ENCODE assay signal across 8 cellular contexts in genomic region chr14:81303258-81303935, GRCh38.
A peak's percentile ranks its signal among the peaks of the same experiment; 100 is the strongest.
DNase-seq lines count a peak whose midpoint lies in the region; ATAC-seq and TF ChIP-seq lines count a peak whose summit lies in the region.

No MANE protein-coding gene starts in this region.

- no peak overlapping the region for H3K4me3 Mint-ChIP-seq in activated B cell treated with CpG ODN at 0.5 μM for 24 hours

- in situ Hi-C loops in KBM-7 (cut with MboI; ENCODE audit: low pct_unique_long_range_greater_than_20kb, low sequenced_read_pairs): no loop called here

- H3K27me3 ChIP-seq in kidney epithelial cell (ENCODE audit: control insufficient read depth, insufficient read depth, low read length): no peaks in the 10 kb centered on the region

- no peaks in the 10 kb centered on the region for H3K36me3 Mint-ChIP-seq in activated B cell treated with CpG ODN at 0.5 μM for 24 hours (ENCODE audit: low read depth)

- H3K4me1 Mint-ChIP-seq in activated B cell treated with CpG ODN at 0.5 μM for 24 hours: no peaks in the 10 kb centered on the region

- DNase-seq in KBM-7 (peak; percentile 55), activated B cell treated with CpG ODN at 0.5 μM for 24 hours (no peak), kidney epithelial cell (ENCODE audit: low read depth) (peak; percentile 41), cerebellum (ENCODE audit: low spot score) (no peak)
- no peak for DNase-seq in effector CD4-positive, alpha-beta T cell

- H3K27ac Mint-ChIP-seq in activated B cell treated with CpG ODN at 0.5 μM for 24 hours: no peak overlapping the region

- peak overlapping the region; percentile 75 for H3K27ac ChIP-seq in urinary bladder (ENCODE audit: low read depth)

- H3K36me3 ChIP-seq in kidney epithelial cell (ENCODE audit: control insufficient read depth, insufficient read depth, low read length): no peaks in the 10 kb centered on the region
- H3K36me3 ChIP-seq in urinary bladder (ENCODE audit: insufficient read depth): no peaks in the 10 kb centered on the region

- POLR2A ChIA-PET in activated B cell treated with CpG ODN at 0.5 μM for 24 hours (lab: Charles Lee): no interaction called here

- ATAC-seq in GM18502 (IDR thresholded peaks at IDR 0.05; ENCODE audit: poor library complexity, unreplicated experiment) (peak; percentile 95), GM21737 (IDR thresholded peaks at IDR 0.05; ENCODE audit: unreplicated experiment) (peak; percentile 90), activated B cell treated with CpG ODN at 0.5 μM for 24 hours (ENCODE audit: low read depth) (peak; percentile 28)

- intact Hi-C loops in activated B cell treated with CpG ODN at 0.5 μM for 24 hours (cut with micrococcal nuclease): no loop called here

- H3K4me1 ChIP-seq in urinary bladder (ENCODE audit: insufficient read depth): no peaks in the 10 kb centered on the region

- H3K9me3 Mint-ChIP-seq in activated B cell treated with CpG ODN at 0.5 μM for 24 hours: no peaks in the 10 kb centered on the region

- H3K4me3 ChIP-seq in kidney epithelial cell (ENCODE audit: low read depth, low read length) (no peak overlapping the region), urinary bladder (ENCODE audit: low read depth, low read length) (no peak overlapping the region)

- CTCF ChIA-PET in activated B cell treated with CpG ODN at 0.5 μM for 24 hours (lab: Charles Lee): no interaction called here

- TF ChIP-seq CTCF in activated B cell treated with CpG ODN at 0.5 μM for 24 hours (IDR thresholded peaks at IDR 0.05) (no peak), kidney epithelial cell (IDR thresholded peaks at IDR 0.05; ENCODE audit: insufficient read depth, low read length, poor library complexity, severe bottlenecking) (no peak)

- H3K27me3 Mint-ChIP-seq in activated B cell treated with CpG ODN at 0.5 μM for 24 hours: no peaks in the 10 kb centered on the region

- WGBS in urinary bladder: 75% methylated on average over 5 of the region's 5 CpGs

Comparison
In these comparisons a context has a peak if more than half of its experiments do, and no peak if none do; other contexts are left out.
1. ATAC-seq: peak in every context shown above with its lines; median percentile 95 in GM18502; 90 in GM21737; 28 in activated B cell treated with CpG ODN at 0.5 μM for 24 hours.
2. DNase-seq: peak in KBM-7 (single experiment) and kidney epithelial cell (single experiment); none in activated B cell treated with CpG ODN at 0.5 μM for 24 hours (single experiment), effector CD4-positive, alpha-beta T cell (single experiment) and cerebellum (single experiment).